In genomic region chr1:2382621-2383361, GRCh38 we compare ENCODE assay signal across 8 cellular contexts. TPM values are rescaled to one million over a fixed set of nuclear protein-coding genes. Genes with fewer than 3 reads are reported as not detected.
A peak's percentile ranks its signal among the peaks of the same experiment; 100 is the strongest.
DNase-seq lines count a peak whose midpoint lies in the region; ATAC-seq and TF ChIP-seq lines count a peak whose summit lies in the region.

No MANE protein-coding gene starts in this region.

- H3K27ac Mint-ChIP-seq in MCF 10A (ENCODE audit: low read depth, unreplicated experiment) = no peak overlapping the region

- H3K9me3 ChIP-seq in MG63 (no peaks in the 10 kb centered on the region), left lung (no peaks in the 10 kb centered on the region)

- no peaks in the 10 kb centered on the region for H3K27me3 Mint-ChIP-seq in MCF 10A (ENCODE audit: insufficient read depth, unreplicated experiment)

- POLR2A ChIA-PET in MCF 10A (lab: Yijun Ruan, JAX) = interaction anchor here (1.3 to 2.8 kb wide), 4 partner anchors 8 to 188 kb away, joined by 4 to 18 read pairs (median 10); partner anchors contain the start of genes FAAP20, MORN1 and RER1

- H3K4me1 ChIP-seq in left lung = peaks cover 4 to 6% of the 10 kb centered on the region in 2 donors

- H3K4me1 Mint-ChIP-seq in MCF 10A (ENCODE audit: insufficient read depth, unreplicated experiment) = no peaks in the 10 kb centered on the region

- TF ChIP-seq CTCF in GM06990 (IDR thresholded peaks at IDR 0.05; ENCODE audit: insufficient read depth, low read length, poor library complexity, severe bottlenecking) (peak; percentile 47), MCF 10A (IDR thresholded peaks at IDR 0.05; ENCODE audit: unreplicated experiment) (peak; percentile 27), left lung (IDR thresholded peaks at IDR 0.05) (peak in 1 of 2 donors; percentile 17)

- ATAC-seq in left lung (peak; percentile 53), GM21619 (IDR thresholded peaks at IDR 0.05; ENCODE audit: unreplicated experiment) (no peak), GM21515 (IDR thresholded peaks at IDR 0.05; ENCODE audit: unreplicated experiment) (no peak), GM18498 (IDR thresholded peaks at IDR 0.05; ENCODE audit: unreplicated experiment) (no peak), HG02798 (IDR thresholded peaks at IDR 0.05; ENCODE audit: poor library complexity, unreplicated experiment) (no peak)

- no peak overlapping the region for H3K4me3 Mint-ChIP-seq in MCF 10A (ENCODE audit: unreplicated experiment)

- DNase-seq in GM06990 (ENCODE audit: extremely low read depth, insufficient read length) (no peak), MG63 (peak; percentile 37), MCF 10A (ENCODE audit: unreplicated experiment) (peak; percentile 42), left lung (peak; percentile 30 to 75)

- no peaks in the 10 kb centered on the region for H3K9me3 Mint-ChIP-seq in MCF 10A (ENCODE audit: unreplicated experiment)

- H3K36me3 ChIP-seq in GM06990 (ENCODE audit: control insufficient read depth, insufficient read depth, low read length) (no peaks in the 10 kb centered on the region; the same call in 1 of the 2 replicates), MG63 (0 out of 2 replicates have a peak, but pooled peaks cover 3% of the 10 kb centered on the region), left lung (no peaks in the 10 kb centered on the region)

- H3K27ac ChIP-seq in left lung = no peak overlapping the region

- H3K4me3 ChIP-seq in GM06990 (replicated peaks; ENCODE audit: low read depth, low read length) (no peak overlapping the region), MG63 (no peak overlapping the region), left lung (no peak overlapping the region)

- no TSS peak for BruUV-seq in MCF 10A (replicated peaks; lab: Mats Ljungman, UMichigan)

- CTCF ChIA-PET in MCF 10A (lab: Yijun Ruan, JAX) = interaction anchor here (0.6 to 6.6 kb wide), 20 partner anchors 8 to 229 kb away, joined by 3 to 116 read pairs (median 7); partner anchors contain the start of genes FAAP20, MORN1 and RER1

- H3K27me3 ChIP-seq in GM06990 (replicated peaks; ENCODE audit: control insufficient read depth, insufficient read depth, low read length) (no peaks in the 10 kb centered on the region), MG63 (no peaks in the 10 kb centered on the region), left lung (no peaks in the 10 kb centered on the region)

- intact Hi-C loops in MCF 10A (cut with micrococcal nuclease) (loop anchor here (1.0 kb wide), 1 partner anchor 183 kb away; no protein-coding TSS in a partner anchor), left lung (cut with DNase I) (loop anchor here (2.0 to 10.0 kb wide), 2 partner anchors 188 kb away; partner anchors contain the start of gene FAAP20 (in 2 of the 2))

- H3K36me3 Mint-ChIP-seq in MCF 10A (ENCODE audit: insufficient read depth, unreplicated experiment) = peaks cover 27% of the 10 kb centered on the region

RNA-seq across cellular contexts. Expression of gene MORN1, which starts 8.6 kb away (rescaled TPM):
- total RNA-seq in MG63 (2014; rRNA removed; shearing (Covaris generic); ENCODE audit: low replicate concordance) = 10.3 and 20.5 TPM in 2 replicates
- 19.4 and 28.0 TPM in 2 replicates for total RNA-seq in MCF 10A (2022)
- 1 to 10 TPM; 7.5 to 9.8 TPM for total RNA-seq in left lung

RNA-seq across cellular contexts. Expression of gene RER1, which starts 8.8 kb away (rescaled TPM):
- total RNA-seq in MG63 (2014; rRNA removed; shearing (Covaris generic); ENCODE audit: low replicate concordance) = 36.7 and 60.4 TPM in 2 replicates
- total RNA-seq in MCF 10A (2022) (172 and 224 TPM in 2 replicates), left lung (100 to 1,000 TPM; 163 to 167 TPM)

RNA-seq across cellular contexts. Expression of gene PEX10, which starts 29.6 kb away (rescaled TPM):
- total RNA-seq in MG63 (2014; rRNA removed; shearing (Covaris generic); ENCODE audit: low replicate concordance) = 39.7 and 44.5 TPM in 2 replicates
- total RNA-seq in MCF 10A (2022) (31.3 and 36.1 TPM in 2 replicates), left lung (10 to 100 TPM; 14.3 to 16.3 TPM)
